ENCODE assay signal across 1 cellular context in the genomic region with DNA sequence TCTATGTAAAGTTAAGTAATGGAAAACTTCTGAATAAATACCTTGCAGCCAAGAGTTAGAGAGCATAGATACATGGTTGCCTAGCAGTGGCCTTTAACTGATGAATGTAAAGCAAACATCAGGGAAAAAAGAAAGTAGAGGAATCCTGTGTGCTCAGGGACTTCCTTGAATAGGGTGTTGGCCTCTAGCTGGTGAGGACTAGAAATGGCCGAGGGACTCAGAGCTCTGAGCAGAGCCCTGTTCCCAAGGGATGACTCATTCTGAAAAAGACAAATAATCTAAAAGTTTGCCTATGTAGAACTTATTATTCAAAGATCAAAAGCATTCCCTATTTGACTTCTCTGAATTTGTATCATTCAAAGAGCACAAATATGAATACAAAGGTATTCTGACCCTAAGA.
TF ChIP-seq lines count a peak whose summit lies in the region.

No MANE protein-coding gene starts in this region.

TF ChIP-seq in HepG2, 621 proteins besides CTCF, POLR2A, EP300 and RAD21 (continued from another document):
- TF ChIP-seq, protein P1, sequence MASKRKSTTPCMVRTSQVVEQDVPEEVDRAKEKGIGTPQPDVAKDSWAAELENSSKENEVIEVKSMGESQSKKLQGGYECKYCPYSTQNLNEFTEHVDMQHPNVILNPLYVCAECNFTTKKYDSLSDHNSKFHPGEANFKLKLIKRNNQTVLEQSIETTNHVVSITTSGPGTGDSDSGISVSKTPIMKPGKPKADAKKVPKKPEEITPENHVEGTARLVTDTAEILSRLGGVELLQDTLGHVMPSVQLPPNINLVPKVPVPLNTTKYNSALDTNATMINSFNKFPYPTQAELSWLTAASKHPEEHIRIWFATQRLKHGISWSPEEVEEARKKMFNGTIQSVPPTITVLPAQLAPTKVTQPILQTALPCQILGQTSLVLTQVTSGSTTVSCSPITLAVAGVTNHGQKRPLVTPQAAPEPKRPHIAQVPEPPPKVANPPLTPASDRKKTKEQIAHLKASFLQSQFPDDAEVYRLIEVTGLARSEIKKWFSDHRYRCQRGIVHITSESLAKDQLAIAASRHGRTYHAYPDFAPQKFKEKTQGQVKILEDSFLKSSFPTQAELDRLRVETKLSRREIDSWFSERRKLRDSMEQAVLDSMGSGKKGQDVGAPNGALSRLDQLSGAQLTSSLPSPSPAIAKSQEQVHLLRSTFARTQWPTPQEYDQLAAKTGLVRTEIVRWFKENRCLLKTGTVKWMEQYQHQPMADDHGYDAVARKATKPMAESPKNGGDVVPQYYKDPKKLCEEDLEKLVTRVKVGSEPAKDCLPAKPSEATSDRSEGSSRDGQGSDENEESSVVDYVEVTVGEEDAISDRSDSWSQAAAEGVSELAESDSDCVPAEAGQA (IDR thresholded peaks at IDR 0.05; ENCODE audit: low read depth), result no peak
- TF ChIP-seq, protein P1 (CRISPR knock-in tag; IDR thresholded peaks at IDR 0.05; ENCODE audit: borderline replicate concordance), result no peak
- TF ChIP-seq XRCC5 (optimal IDR thresholded peaks at IDR 0.05; ENCODE audit: low read length) (no peak), ZNF10 (CRISPR knock-in tag; IDR thresholded peaks at IDR 0.05; ENCODE audit: borderline replicate concordance, low read depth) (no peak), HNRNPH1 (optimal IDR thresholded peaks at IDR 0.05; ENCODE audit: low read depth, low read length) (no peak), ZFP36 (IDR thresholded peaks at IDR 0.05; ENCODE audit: borderline replicate concordance, low read depth, low read length, partially characterized antibody) (no peak)
- TF ChIP-seq, protein P2, sequence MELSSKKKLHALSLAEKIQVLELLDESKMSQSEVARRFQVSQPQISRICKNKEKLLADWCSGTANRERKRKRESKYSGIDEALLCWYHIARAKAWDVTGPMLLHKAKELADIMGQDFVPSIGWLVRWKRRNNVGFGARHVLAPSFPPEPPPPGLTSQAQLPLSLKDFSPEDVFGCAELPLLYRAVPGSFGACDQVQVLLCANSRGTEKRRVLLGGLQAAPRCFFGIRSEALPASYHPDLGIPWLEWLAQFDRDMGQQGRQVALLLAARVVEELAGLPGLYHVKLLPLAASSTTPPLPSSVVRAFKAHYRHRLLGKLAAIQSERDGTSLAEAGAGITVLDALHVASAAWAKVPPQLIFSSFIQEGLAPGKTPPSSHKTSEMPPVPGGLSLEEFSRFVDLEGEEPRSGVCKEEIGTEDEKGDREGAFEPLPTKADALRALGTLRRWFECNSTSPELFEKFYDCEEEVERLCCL (CRISPR knock-in tag; IDR thresholded peaks at IDR 0.05; ENCODE audit: borderline replicate concordance), result no peak
- TF ChIP-seq, protein P3, sequence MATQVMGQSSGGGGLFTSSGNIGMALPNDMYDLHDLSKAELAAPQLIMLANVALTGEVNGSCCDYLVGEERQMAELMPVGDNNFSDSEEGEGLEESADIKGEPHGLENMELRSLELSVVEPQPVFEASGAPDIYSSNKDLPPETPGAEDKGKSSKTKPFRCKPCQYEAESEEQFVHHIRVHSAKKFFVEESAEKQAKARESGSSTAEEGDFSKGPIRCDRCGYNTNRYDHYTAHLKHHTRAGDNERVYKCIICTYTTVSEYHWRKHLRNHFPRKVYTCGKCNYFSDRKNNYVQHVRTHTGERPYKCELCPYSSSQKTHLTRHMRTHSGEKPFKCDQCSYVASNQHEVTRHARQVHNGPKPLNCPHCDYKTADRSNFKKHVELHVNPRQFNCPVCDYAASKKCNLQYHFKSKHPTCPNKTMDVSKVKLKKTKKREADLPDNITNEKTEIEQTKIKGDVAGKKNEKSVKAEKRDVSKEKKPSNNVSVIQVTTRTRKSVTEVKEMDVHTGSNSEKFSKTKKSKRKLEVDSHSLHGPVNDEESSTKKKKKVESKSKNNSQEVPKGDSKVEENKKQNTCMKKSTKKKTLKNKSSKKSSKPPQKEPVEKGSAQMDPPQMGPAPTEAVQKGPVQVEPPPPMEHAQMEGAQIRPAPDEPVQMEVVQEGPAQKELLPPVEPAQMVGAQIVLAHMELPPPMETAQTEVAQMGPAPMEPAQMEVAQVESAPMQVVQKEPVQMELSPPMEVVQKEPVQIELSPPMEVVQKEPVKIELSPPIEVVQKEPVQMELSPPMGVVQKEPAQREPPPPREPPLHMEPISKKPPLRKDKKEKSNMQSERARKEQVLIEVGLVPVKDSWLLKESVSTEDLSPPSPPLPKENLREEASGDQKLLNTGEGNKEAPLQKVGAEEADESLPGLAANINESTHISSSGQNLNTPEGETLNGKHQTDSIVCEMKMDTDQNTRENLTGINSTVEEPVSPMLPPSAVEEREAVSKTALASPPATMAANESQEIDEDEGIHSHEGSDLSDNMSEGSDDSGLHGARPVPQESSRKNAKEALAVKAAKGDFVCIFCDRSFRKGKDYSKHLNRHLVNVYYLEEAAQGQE (IDR thresholded peaks at IDR 0.05; ENCODE audit: borderline replicate concordance in 1 of 2, low read depth in 1 of 2, low read length in 2 of 2), result no peak
